ENCODE assay signal across 21 cellular contexts in the genomic region with DNA sequence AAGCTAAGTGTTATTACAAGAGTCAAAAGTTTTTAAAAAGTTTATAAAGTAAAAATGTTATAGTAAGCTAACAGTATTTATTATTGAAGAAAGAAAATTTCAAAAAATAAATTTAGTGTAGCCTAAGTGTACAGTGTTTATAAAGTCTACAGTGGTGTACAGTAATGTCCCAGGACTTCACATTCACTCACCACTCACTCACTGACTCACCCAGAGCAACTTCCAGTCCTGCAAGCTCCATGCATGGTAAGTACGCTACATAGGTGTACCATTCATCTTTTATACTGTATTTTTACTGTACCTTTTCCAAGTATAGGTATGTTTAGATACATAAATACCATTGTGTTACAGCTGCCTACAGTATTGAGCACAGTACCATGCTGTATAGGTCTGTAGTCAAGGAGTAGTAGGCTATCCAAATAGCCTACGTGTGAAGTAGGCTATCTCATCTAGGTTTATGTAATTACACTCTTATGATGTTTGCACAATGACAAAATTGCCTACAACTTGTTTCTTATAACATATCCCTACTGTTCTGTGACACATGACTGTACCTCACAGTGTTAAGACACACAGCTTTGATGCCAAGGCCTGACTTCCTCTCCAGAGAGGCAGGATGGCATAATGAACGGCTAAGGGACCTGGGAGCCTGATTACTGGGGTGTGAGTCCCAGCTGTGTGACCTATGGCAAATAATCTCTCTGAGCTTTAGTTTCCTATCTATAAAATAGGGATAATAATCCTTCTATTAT. TPM values are rescaled to one million over a fixed set of nuclear protein-coding genes. Genes with fewer than 3 reads are reported as not detected.
A peak's percentile ranks its signal among the peaks of the same experiment; 100 is the strongest.
DNase-seq lines count a peak whose midpoint lies in the region; ATAC-seq, FAIRE-seq and TF ChIP-seq lines count a peak whose summit lies in the region.
"Had no signal": no experiment of that assay in that cellular context is flagged by ENCODE, and none has a peak within 500 bp of the region (broad histone marks: within the 10 kb centered on the region; RNA-seq: fewer than 3 reads in every experiment).

No MANE protein-coding gene starts in this region.

- no peak for FAIRE-seq in frontal cortex (lab: Jason Lieb, UNC)
- FAIRE-seq: GM12878, GM18507, HTR-8/SVneo had no signal

- peaks cover 6 to 14% of the 10 kb centered on the region in 2 donors for H3K36me3 Mint-ChIP-seq in activated T-cell treated with anti-CD3 and anti-CD28 coated beads, Interleukin-2, amount 50 U/mL, for 72 hours (ENCODE audit: insufficient read depth in 2 of 2)

- no peak overlapping the region for H3K27ac ChIP-seq in mammary epithelial cell (ENCODE audit: insufficient read depth, low read depth, low read length)
- H3K27ac ChIP-seq in breast epithelium = no peak overlapping the region
- H3K27ac ChIP-seq in left lung = no peak overlapping the region
- H3K27ac ChIP-seq: BLaER1 treated with 17β-estradiol and CSF1 and Interleukin-3, amounts not matched to agents 10 nM and 100 nM had no signal

- H3K4me1 ChIP-seq in mammary epithelial cell (ENCODE audit: insufficient read depth, low read length) (peaks cover 16% of the 10 kb centered on the region), breast epithelium (no peaks in the 10 kb centered on the region), left lung (peaks cover 3 to 4% of the 10 kb centered on the region in 2 donors)

- H3K4me2 ChIP-seq in mammary epithelial cell (ENCODE audit: insufficient read depth, low read depth, low read length) = no peak overlapping the region
- H3K4me2 ChIP-seq: BLaER1 treated with 17β-estradiol and CSF1 and Interleukin-3, amounts not matched to agents 10 nM and 100 nM had no signal

- H3K9me3 Mint-ChIP-seq in activated T-cell treated with anti-CD3 and anti-CD28 coated beads, Interleukin-2, amount 50 U/mL, for 72 hours = no peaks in the 10 kb centered on the region

- 88% methylated on average over 3 of the region's 3 CpGs for WGBS in mammary epithelial cell (ENCODE audit: low coverage, missing lambda C conversion rate)

- TF ChIP-seq CTCF in mammary epithelial cell (conservative IDR thresholded peaks at IDR 0.05 in 1 of 2, IDR thresholded peaks at IDR 0.05 in 1 of 2; ENCODE audit: extremely low read depth in 1 of 2, insufficient read depth in 1 of 2, low read depth in 1 of 2, low read length in 2 of 2) (no peak), breast epithelium (IDR thresholded peaks at IDR 0.05) (no peak), astrocyte of the spinal cord (IDR thresholded peaks at IDR 0.05; ENCODE audit: low read depth, low read length) (no peak), left lung (IDR thresholded peaks at IDR 0.05) (no peak)

- TF ChIP-seq POLR2A in breast epithelium (IDR thresholded peaks at IDR 0.05) = no peak

- H3K4me3 ChIP-seq in mammary epithelial cell (replicated peaks in 1 of 3; ENCODE audit: insufficient read depth in 1 of 3, low read depth in 2 of 3, low read length in 3 of 3) (no peak overlapping the region), breast epithelium (no peak overlapping the region), astrocyte of the spinal cord (ENCODE audit: low read depth, low read length) (no peak overlapping the region), left lung (no peak overlapping the region)
- H3K4me3 ChIP-seq: BLaER1 treated with 17β-estradiol and CSF1 and Interleukin-3, amounts not matched to agents 10 nM and 100 nM; GM12878 had no signal

- no peaks in the 10 kb centered on the region for H3K4me1 Mint-ChIP-seq in activated T-cell treated with anti-CD3 and anti-CD28 coated beads, Interleukin-2, amount 50 U/mL, for 72 hours (ENCODE audit: low read depth)

- DNase-seq in mammary epithelial cell (peak; percentile 24), breast epithelium (ENCODE audit: low spot score in 2 of 2) (no peak), astrocyte of the spinal cord (ENCODE audit: low read depth, low spot score) (peak; percentile 27), left lung (no peak), frontal cortex (ENCODE audit: low spot score in 2 of 2) (no peak), D341Med (ENCODE audit: low spot score) (no peak)
- no peak for DNase-seq in activated T-cell treated with anti-CD3 and anti-CD28 coated beads, Interleukin-2, amount 50 U/mL, for 72 hours
- DNase-seq: 8988T, DMS 273 treated with DMSO at 0.1 percent for 48 hours, KBM-7, NCI-H1048, NCI-H146, NCI-H345, NCI-H69, Right ventricle myocardium superior had no signal

- intact Hi-C loops in mammary epithelial cell (cut with micrococcal nuclease) = no loop called here
- intact Hi-C loops in breast epithelium (cut with DNase I; ENCODE audit: low total_unique reads) = no loop called here
- intact Hi-C loops in left lung (cut with DNase I) = no loop called here

- dilution Hi-C loops in mammary epithelial cell (cut with HindIII; ENCODE audit: low sequenced_read_pairs) = loop anchor here (5.0 kb wide), 1 partner anchor 63 kb away; no protein-coding TSS in a partner anchor

- CTCF ChIA-PET in mammary epithelial cell (lab: Charles Lee; ENCODE audit: low non-redundant PET) = no interaction called here

- no peak overlapping the region for H3K27ac Mint-ChIP-seq in activated T-cell treated with anti-CD3 and anti-CD28 coated beads, Interleukin-2, amount 50 U/mL, for 72 hours

- peaks cover 87% of the 10 kb centered on the region for H3K79me2 ChIP-seq in mammary epithelial cell (ENCODE audit: insufficient read depth, low read length)

- H3K9me3 ChIP-seq in mammary epithelial cell (replicated peaks; ENCODE audit: insufficient read depth, low read length) (no peaks in the 10 kb centered on the region), breast epithelium (no peaks in the 10 kb centered on the region), left lung (no peaks in the 10 kb centered on the region)

- H3K27me3 ChIP-seq in mammary epithelial cell (ENCODE audit: insufficient read depth, low read length) (no peaks in the 10 kb centered on the region), breast epithelium (no peaks in the 10 kb centered on the region), left lung (no peaks in the 10 kb centered on the region)
- H3K27me3 ChIP-seq: BLaER1 treated with 17β-estradiol and CSF1 and Interleukin-3, amounts not matched to agents 10 nM and 100 nM had no signal

- H3K36me3 ChIP-seq in mammary epithelial cell (ENCODE audit: insufficient read depth, low read length) = peaks cover 57% of the 10 kb centered on the region
- H3K36me3 ChIP-seq in breast epithelium = no peaks in the 10 kb centered on the region
- H3K36me3 ChIP-seq in left lung = peaks cover 0 to 94% of the 10 kb centered on the region in 2 donors
- H3K36me3 ChIP-seq: BLaER1 treated with 17β-estradiol and CSF1 and Interleukin-3, amounts not matched to agents 10 nM and 100 nM had no signal

- H2AFZ ChIP-seq in mammary epithelial cell (ENCODE audit: low read depth, low read length) = no peak overlapping the region

- BruUV-seq in mammary epithelial cell (replicated peaks; lab: Mats Ljungman, UMichigan) = no TSS peak

- in situ Hi-C loops in mammary epithelial cell (cut with MboI; ENCODE audit: low sequenced_read_pairs in 2 of 2) (no loop called here), astrocyte of the spinal cord (cut with HindIII; ENCODE audit: low sequenced_read_pairs) (no loop called here)

- no peaks in the 10 kb centered on the region for H3K27me3 Mint-ChIP-seq in activated T-cell treated with anti-CD3 and anti-CD28 coated beads, Interleukin-2, amount 50 U/mL, for 72 hours (ENCODE audit: low read depth)

- H4K20me1 ChIP-seq in mammary epithelial cell (ENCODE audit: insufficient read depth, low read length) = peaks cover 9% of the 10 kb centered on the region
- H4K20me1 ChIP-seq: BLaER1 treated with 17β-estradiol and CSF1 and Interleukin-3, amounts not matched to agents 10 nM and 100 nM had no signal

- peak; percentile 86 for ATAC-seq in left lung
- no peak for ATAC-seq in activated T-cell treated with anti-CD3 and anti-CD28 coated beads, Interleukin-2, amount 50 U/mL, for 72 hours (replicated peaks in 1 of 2)
- no peak for ATAC-seq in GM19463 (IDR thresholded peaks at IDR 0.05; ENCODE audit: unreplicated experiment)
- ATAC-seq: GM12878, HCT116 had no signal

- H3K4me3 Mint-ChIP-seq in activated T-cell treated with anti-CD3 and anti-CD28 coated beads, Interleukin-2, amount 50 U/mL, for 72 hours = no peak overlapping the region

- H3K9ac ChIP-seq in mammary epithelial cell (ENCODE audit: insufficient read depth, low read length) = no peak overlapping the region
- H3K9ac ChIP-seq: BLaER1 treated with 17β-estradiol and CSF1 and Interleukin-3, amounts not matched to agents 10 nM and 100 nM had no signal

RNA-seq across cellular contexts. Expression of a gene that starts 12.7 kb away (rescaled TPM):
- total RNA-seq in mammary epithelial cell (100 to 1,000 TPM; 335 to 503 TPM), breast epithelium (100 to 1,000 TPM; 149 to 230 (median 157) TPM), left lung (100 to 1,000 TPM; 668 to 741 TPM), frontal cortex (47.3 TPM)
- polyA plus RNA-seq in mammary epithelial cell = 425 TPM
- 914 TPM for polyA minus RNA-seq in mammary epithelial cell
- 10 to 100 TPM; 17.3 to 17.7 TPM for total RNA-seq in activated T-cell treated with anti-CD3 and anti-CD28 coated beads, Interleukin-2, amount 50 U/mL, for 72 hours

Comparison
In these comparisons a context has a peak if more than half of its experiments do, and no peak if none do; other contexts are left out.
1. DNase-seq: peak in mammary epithelial cell (single experiment) and astrocyte of the spinal cord (single experiment); none in breast epithelium (0 of 2), left lung (0 of 2), frontal cortex (0 of 2), D341Med (single experiment) and activated T-cell treated with anti-CD3 and anti-CD28 coated beads, Interleukin-2, amount 50 U/mL, for 72 hours (0 of 2).